In genomic region chr7:1017586-1018333, GRCh38 we compare ENCODE assay signal across 33 cellular contexts. TPM values are rescaled to one million over a fixed set of nuclear protein-coding genes. Genes with fewer than 3 reads are reported as not detected.
DNase-seq lines count a peak whose midpoint lies in the region; ATAC-seq, FAIRE-seq and TF ChIP-seq lines count a peak whose summit lies in the region.
"Had no signal": no experiment of that assay in that cellular context is flagged by ENCODE, and none has a peak within 500 bp of the region (broad histone marks: within the 10 kb centered on the region; RNA-seq: fewer than 3 reads in every experiment).

No MANE protein-coding gene starts in this region.

- H3K36me3 ChIP-seq in HepG2 (replicated peaks in 1 of 2; ENCODE audit: control insufficient read depth in 1 of 2, insufficient read depth in 2 of 2, low read length in 2 of 2) (peaks cover 2 to 9% of the 10 kb centered on the region in 2 experiments; a peak in 3 of 5 replicates), right lobe of liver (no peaks in the 10 kb centered on the region), kidney (ENCODE audit: control insufficient read depth in 1 of 2, insufficient read depth in 2 of 2, low read length in 2 of 2) (peaks cover 0 to 2% of the 10 kb centered on the region in 2 donors)

- peak overlapping the region; percentile 93 for H3K27ac Mint-ChIP-seq in WTC11
- peak overlapping the region; percentile 13 for H3K27ac Mint-ChIP-seq in type B pancreatic cell
- H3K27ac Mint-ChIP-seq: activated CD4-positive, alpha-beta memory T cell treated with anti-CD3 and anti-CD28 coated beads, Interleukin-2, amount 10 ng/mL, durations not matched to agents 7 days and 5 days; activated naive CD8-positive, alpha-beta T cell; activated T-helper 2 cell treated with anti-CD3 and anti-CD28 coated beads, Interferon-gamma antibody, Interleukin-2, Interleukin-4, amounts not matched to agents 10 μg/mL and 5 μg/mL and 100 μg/mL, durations not matched to agents 14 hours and 24 hours and 36 hours; progenitor cell of endocrine pancreas had no signal

- H3K27me3 Mint-ChIP-seq in WTC11 (ENCODE audit: low read depth) (no peaks in the 10 kb centered on the region), type B pancreatic cell (no peaks in the 10 kb centered on the region)
- H3K27me3 Mint-ChIP-seq: activated CD4-positive, alpha-beta memory T cell treated with anti-CD3 and anti-CD28 coated beads, Interleukin-2, amount 10 ng/mL, durations not matched to agents 7 days and 5 days; activated naive CD8-positive, alpha-beta T cell; progenitor cell of endocrine pancreas had no signal

- no TSS peak for BruUV-seq in HepG2 (replicated peaks; lab: Mats Ljungman, UMichigan)

- H3K4me3 ChIP-seq in HepG2 (replicated peaks in 1 of 3; ENCODE audit: insufficient read depth in 1 of 3, low read depth in 2 of 3, low read length in 3 of 3): no peak overlapping the region
- H3K4me3 ChIP-seq in right lobe of liver: no peak overlapping the region
- no peak overlapping the region for H3K4me3 ChIP-seq in kidney (ENCODE audit: low read length in 2 of 2)
- no peak overlapping the region for H3K4me3 ChIP-seq in lower leg skin (ENCODE audit: low read depth, poor library complexity, severe bottlenecking)
- H3K4me3 ChIP-seq: esophagus muscularis mucosa, sigmoid colon had no signal

- H4K20me1 ChIP-seq in HepG2 (ENCODE audit: insufficient read depth, low read length): no peaks in the 10 kb centered on the region

- no peaks in the 10 kb centered on the region for H3K9me3 Mint-ChIP-seq in WTC11
- H3K9me3 Mint-ChIP-seq in type B pancreatic cell: no peaks in the 10 kb centered on the region
- H3K9me3 Mint-ChIP-seq: activated T-helper 2 cell treated with anti-CD3 and anti-CD28 coated beads, Interferon-gamma antibody, Interleukin-2, Interleukin-4, amounts not matched to agents 10 μg/mL and 5 μg/mL and 100 μg/mL, durations not matched to agents 14 hours and 24 hours and 36 hours had no signal

- H3K4me1 ChIP-seq in HepG2 (ENCODE audit: insufficient read depth, low read length) (peaks cover 35% of the 10 kb centered on the region), right lobe of liver (no peaks in the 10 kb centered on the region), kidney (ENCODE audit: control insufficient read depth in 1 of 2, insufficient read depth in 1 of 2, low read depth in 1 of 2, low read length in 2 of 2) (peaks cover 4 to 6% of the 10 kb centered on the region in 2 donors)

- TF ChIP-seq RAD21 in HepG2 (CRISPR knock-in tag; IDR thresholded peaks at IDR 0.05): no peak

- H3K27ac ChIP-seq in HepG2 (ENCODE audit: extremely low read length, insufficient read depth, low read length): peak overlapping the region; percentile 42
- H3K27ac ChIP-seq in right lobe of liver: no peak overlapping the region
- no peak overlapping the region for H3K27ac ChIP-seq in kidney (ENCODE audit: low read depth in 2 of 2, low read length in 2 of 2)
- H3K27ac ChIP-seq: esophagus muscularis mucosa, sigmoid colon had no signal

- DNase-seq in HepG2 (ENCODE audit: low spot score) (no peak), right lobe of liver (no peak), WTC11 (ENCODE audit: low spot score) (no peak), kidney (peak; percentile 61), type B pancreatic cell (ENCODE audit: extremely low spot score, unreplicated experiment) (no peak), KBM-7 (no peak), lower leg skin (ENCODE audit: low spot score in 2 of 2) (no peak)
- no peak for DNase-seq in central memory CD4-positive, alpha-beta T cell
- DNase-seq: activated CD4-positive, alpha-beta memory T cell treated with anti-CD3 and anti-CD28 coated beads, Interleukin-2, amount 10 ng/mL, durations not matched to agents 7 days and 5 days; activated CD4-positive, CD25-positive, alpha-beta regulatory T cell treated with anti-CD3 and anti-CD28 coated beads, Interleukin-2, amount 50 U/mL, for 72 hours; activated CD8-positive, alpha-beta memory T cell treated with anti-CD3 and anti-CD28 coated beads, Interleukin-2, amount 50 U/mL, for 4 hours; aorta; foreskin fibroblast; left ventricle myocardium superior; NCI-H1092; NCI-H1694 treated with DMSO at 0.1 percent for 48 hours; NCI-H446; NCI-H774; nucleus accumbens; sigmoid colon; stimulated activated CD4-positive, alpha-beta T cell treated with anti-CD3 and anti-CD28 coated beads, Interleukin-4, amount 100 ng/mL, for 24 hours; trophoblast cell had no signal

- H3K27me3 ChIP-seq in HepG2 (ENCODE audit: control insufficient read depth in 1 of 2, insufficient read depth in 2 of 2, low read length in 2 of 2) (no peaks in the 10 kb centered on the region), right lobe of liver (no peaks in the 10 kb centered on the region)
- H3K27me3 ChIP-seq: esophagus muscularis mucosa, sigmoid colon had no signal

- H3K4me1 Mint-ChIP-seq in WTC11 (no peaks in the 10 kb centered on the region), type B pancreatic cell (ENCODE audit: unreplicated experiment) (peaks cover 10% of the 10 kb centered on the region)

- H2AFZ ChIP-seq in HepG2 (ENCODE audit: low read length): no peak overlapping the region

- POLR2A ChIA-PET in HepG2 (lab: Yijun Ruan, JAX) (no interaction called here), WTC11 (lab: Charles Lee) (no interaction called here)

- H3K4me2 ChIP-seq in HepG2 (ENCODE audit: low read depth, low read length): no peak overlapping the region

- H3K9me3 ChIP-seq in HepG2 (ENCODE audit: low read length) (no peaks in the 10 kb centered on the region), right lobe of liver (no peaks in the 10 kb centered on the region), kidney (ENCODE audit: control insufficient read depth in 1 of 2, low read length in 2 of 2) (no peaks in the 10 kb centered on the region)
- H3K9me3 ChIP-seq: esophagus muscularis mucosa, sigmoid colon had no signal

- 97% methylated on average over 28 of the region's 34 CpGs for WGBS in HepG2 (ENCODE audit: low lambda C conversion rate)
- WGBS in right lobe of liver (ENCODE audit: insufficient coverage, low coverage, low lambda C conversion rate, missing lambda C conversion rate): 94% methylated on average over 7 of the region's 34 CpGs
- WGBS in lower leg skin, 2 donors: 94 to 95% methylated on average over 34 of the region's 34 CpGs

- FAIRE-seq in HepG2 (lab: Jason Lieb, UNC): no peak
- FAIRE-seq in kidney (lab: Jason Lieb, UNC): no peak
- FAIRE-seq: G401.6, islet of Langerhans, RCC 7860, TTC549 had no signal

- CTCF ChIA-PET in HepG2 (lab: Yijun Ruan, JAX; ENCODE audit: low intra/inter-chr PET ratio, low total read pairs) (no interaction called here), WTC11 (lab: Charles Lee) (interaction anchor here (2.2 kb wide), 1 partner anchor 25 kb away, joined by 13 read pairs; no protein-coding TSS in a partner anchor)

- H3K4me3 Mint-ChIP-seq in WTC11 (no peak overlapping the region), type B pancreatic cell (no peak overlapping the region)
- H3K4me3 Mint-ChIP-seq: activated CD4-positive, alpha-beta memory T cell treated with anti-CD3 and anti-CD28 coated beads, Interleukin-2, amount 10 ng/mL, durations not matched to agents 7 days and 5 days; activated naive CD8-positive, alpha-beta T cell had no signal

- no peak for TF ChIP-seq POLR2A in HepG2 (IDR thresholded peaks at IDR 0.05; ENCODE audit: insufficient read depth in 1 of 2, low read depth in 2 of 2, low read length in 2 of 2)
- no peak for TF ChIP-seq POLR2A in right lobe of liver (IDR thresholded peaks at IDR 0.05)
- TF ChIP-seq POLR2A in lower leg skin (IDR thresholded peaks at IDR 0.05): no peak

- H3K36me3 Mint-ChIP-seq in WTC11 (no peaks in the 10 kb centered on the region; the same call in 1 of the 2 replicates), type B pancreatic cell (peaks cover 8% of the 10 kb centered on the region)

- peaks cover 6% of the 10 kb centered on the region for H3K79me2 ChIP-seq in HepG2 (ENCODE audit: insufficient read depth, low read length)

- TF ChIP-seq EP300 in HepG2 (IDR thresholded peaks at IDR 0.05; ENCODE audit: low read depth in 2 of 2, low read length in 2 of 2): no peak
- TF ChIP-seq EP300 in HepG2 (CRISPR knock-in tag; IDR thresholded peaks at IDR 0.05; ENCODE audit: borderline replicate concordance): no peak

- no peak overlapping the region for H3K9ac ChIP-seq in HepG2 (ENCODE audit: insufficient read depth, low read depth, low read length)
- no peak overlapping the region for H3K9ac ChIP-seq in kidney (ENCODE audit: low read length in 2 of 2)

- ATAC-seq in HepG2 (no peak), right lobe of liver (no peak), WTC11 (no peak)
- ATAC-seq: left ventricle myocardium superior had no signal

- TF ChIP-seq CTCF in HepG2 (CRISPR knock-in tag; IDR thresholded peaks at IDR 0.05): no peak
- TF ChIP-seq CTCF in right lobe of liver (IDR thresholded peaks at IDR 0.05): no peak
- no peak for TF ChIP-seq CTCF in WTC11 (IDR thresholded peaks at IDR 0.05)
- TF ChIP-seq CTCF in kidney (IDR thresholded peaks at IDR 0.05; ENCODE audit: borderline replicate concordance, extremely low read depth, insufficient read depth): no peak
- TF ChIP-seq CTCF in type B pancreatic cell (conservative IDR thresholded peaks at IDR 0.05): no peak
- no peak for TF ChIP-seq CTCF in lower leg skin (IDR thresholded peaks at IDR 0.05)

- in situ Hi-C loops in HepG2 (cut with HindIII; ENCODE audit: extremely low pct_ligation_motif_present, low pct_unique_long_range_greater_than_20kb): no loop called here
- in situ Hi-C loops in KBM-7 (cut with MboI; ENCODE audit: low pct_unique_long_range_greater_than_20kb, low sequenced_read_pairs): no loop called here

- intact Hi-C loops in HepG2 (cut with micrococcal nuclease; ENCODE audit: unreplicated experiment): no loop called here
- intact Hi-C loops in right lobe of liver (cut with DNase I): no loop called here
- intact Hi-C loops in kidney (cut with DNase I): no loop called here
- intact Hi-C loops in lower leg skin (cut with DNase I; ENCODE audit: low total_unique reads): no loop called here

RNA-seq across cellular contexts. Expression of gene GPR146, which starts 26.6 kb away (rescaled TPM):
- total RNA-seq in HepG2 (2016; rRNA removed; fragmentation: Illumina TruSeq; extraction: Trizol) (0.84 and 2.0 TPM in 2 replicates), right lobe of liver (10 to 100 TPM; 13.3 to 45.3 (median 22.8) TPM), WTC11 (2021) (0.87 to 1.1 TPM (median 0.92 TPM) in 3 replicates), kidney (10.3 TPM), type B pancreatic cell (ENCODE audit: low replicate concordance) (1.2 TPM in 2 replicates), lower leg skin (10 to 100 TPM; 26.9 to 61.7 (median 39.0) TPM)
- 0.91 and 1.1 TPM in 2 replicates for total RNA-seq in HepG2 (2016; cell fraction: cytosol; rRNA removed; fragmentation: Illumina TruSeq; extraction: Trizol; ENCODE audit: low read depth)
- 0.89 and 1.2 TPM in 2 replicates for total RNA-seq in HepG2 (2016; cell fraction: insoluble cytoplasmic fraction; rRNA removed; fragmentation: Illumina TruSeq; extraction: Trizol)
- total RNA-seq in HepG2 (2016; cell fraction: membrane; rRNA removed; fragmentation: Illumina TruSeq; extraction: Trizol): 1.9 and 2.7 TPM in 2 replicates
- 1.1 and 3.4 TPM in 2 replicates for total RNA-seq in HepG2 (2016; cell fraction: nucleus; rRNA removed; fragmentation: Illumina TruSeq; extraction: Trizol)
- polyA plus RNA-seq in HepG2 (2011; rRNA removed) (15.9 and 17.2 TPM in 2 replicates), kidney (ENCODE audit: insufficient read depth, low read depth, low replicate concordance) (7.6 TPM)
- 11.4 and 22.4 TPM in 2 replicates for polyA plus RNA-seq in HepG2 (2011; cell fraction: cytosol; rRNA removed)
- 18.2 and 25.0 TPM in 2 replicates for polyA plus RNA-seq in HepG2 (2011; cell fraction: nucleus; rRNA removed)
- 4.5 and 5.3 TPM in 2 replicates for polyA plus RNA-seq in HepG2 (2012)
- polyA plus RNA-seq in HepG2 (2016; cell fraction: cytosol; fragmentation: Illumina TruSeq; extraction: Trizol; ENCODE audit: low read depth): 2.1 and 2.2 TPM in 2 replicates
- polyA plus RNA-seq in HepG2 (2016; cell fraction: insoluble cytoplasmic fraction; fragmentation: Illumina TruSeq; extraction: Trizol; ENCODE audit: low read depth): 0.78 and 1.3 TPM in 2 replicates
- polyA plus RNA-seq in HepG2 (2016; cell fraction: membrane; fragmentation: Illumina TruSeq; extraction: Trizol; ENCODE audit: low read depth): 2.3 and 3.4 TPM in 2 replicates
- 2.2 and 2.5 TPM in 2 replicates for polyA plus RNA-seq in HepG2 (2016; cell fraction: nucleus; fragmentation: Illumina TruSeq; extraction: Trizol; ENCODE audit: insufficient read depth, low read depth)
- 0.87 and 47.8 TPM in 2 replicates for polyA minus RNA-seq in HepG2 (2011; rRNA and poly(A)+ RNA removed; ENCODE audit: low replicate concordance)
- 6.9 and 9.1 TPM in 2 replicates for polyA minus RNA-seq in HepG2 (2011; cell fraction: cytosol; rRNA and poly(A)+ RNA removed)
- 9.3 and 14.0 TPM in 2 replicates for polyA minus RNA-seq in HepG2 (2011; cell fraction: nucleus; rRNA and poly(A)+ RNA removed)

RNA-seq across cellular contexts. Expression of gene CYP2W1, which starts 34.8 kb away (rescaled TPM):
- 11.7 and 31.7 TPM in 2 replicates for total RNA-seq in HepG2 (2016; rRNA removed; fragmentation: Illumina TruSeq; extraction: Trizol)
- 6.8 and 8.3 TPM in 2 replicates for total RNA-seq in HepG2 (2016; cell fraction: cytosol; rRNA removed; fragmentation: Illumina TruSeq; extraction: Trizol; ENCODE audit: low read depth)
- 10.2 and 31.7 TPM in 2 replicates for total RNA-seq in HepG2 (2016; cell fraction: insoluble cytoplasmic fraction; rRNA removed; fragmentation: Illumina TruSeq; extraction: Trizol)
- 10.9 and 11.0 TPM in 2 replicates for total RNA-seq in HepG2 (2016; cell fraction: membrane; rRNA removed; fragmentation: Illumina TruSeq; extraction: Trizol)
- 35.8 and 47.0 TPM in 2 replicates for total RNA-seq in HepG2 (2016; cell fraction: nucleus; rRNA removed; fragmentation: Illumina TruSeq; extraction: Trizol)
- polyA plus RNA-seq in HepG2 (2011; rRNA removed): 19.5 and 32.7 TPM in 2 replicates
- polyA plus RNA-seq in HepG2 (2011; cell fraction: cytosol; rRNA removed): 9.5 and 22.3 TPM in 2 replicates
- polyA plus RNA-seq in HepG2 (2011; cell fraction: nucleus; rRNA removed): 171 and 205 TPM in 2 replicates
- polyA plus RNA-seq in HepG2 (2012): 20.0 and 28.3 TPM in 2 replicates
- 5.5 and 6.2 TPM in 2 replicates for polyA plus RNA-seq in HepG2 (2016; cell fraction: cytosol; fragmentation: Illumina TruSeq; extraction: Trizol; ENCODE audit: low read depth)
- 14.3 and 20.7 TPM in 2 replicates for polyA plus RNA-seq in HepG2 (2016; cell fraction: insoluble cytoplasmic fraction; fragmentation: Illumina TruSeq; extraction: Trizol; ENCODE audit: low read depth)
- 8.5 and 9.6 TPM in 2 replicates for polyA plus RNA-seq in HepG2 (2016; cell fraction: membrane; fragmentation: Illumina TruSeq; extraction: Trizol; ENCODE audit: low read depth)
- polyA plus RNA-seq in HepG2 (2016; cell fraction: nucleus; fragmentation: Illumina TruSeq; extraction: Trizol; ENCODE audit: insufficient read depth, low read depth): 135 and 137 TPM in 2 replicates
- 66.3 TPM in 1 of 2 replicates, not detected in the other for polyA minus RNA-seq in HepG2 (2011; rRNA and poly(A)+ RNA removed; ENCODE audit: low replicate concordance)
- polyA minus RNA-seq in HepG2 (2011; cell fraction: cytosol; rRNA and poly(A)+ RNA removed): 26.5 and 32.3 TPM in 2 replicates
- polyA minus RNA-seq in HepG2 (2011; cell fraction: nucleus; rRNA and poly(A)+ RNA removed): 88.4 and 113 TPM in 2 replicates
- not detected for total RNA-seq in right lobe of liver
- total RNA-seq in WTC11 (2021): 0.48 TPM in 1 of 3 replicates, not detected in the others
- 0.13 TPM for total RNA-seq in kidney
- polyA plus RNA-seq in kidney (ENCODE audit: insufficient read depth, low read depth, low replicate concordance): 0.17 TPM
- total RNA-seq in type B pancreatic cell (ENCODE audit: low replicate concordance): 13.6 and 15.3 TPM in 2 replicates
- 10 to 100 TPM; 11.7 to 31.6 (median 19.3) TPM for total RNA-seq in lower leg skin
- total RNA-seq: activated CD4-positive, alpha-beta memory T cell treated with anti-CD3 and anti-CD28 coated beads, Interleukin-2, amount 10 ng/mL, durations not matched to agents 7 days and 5 days; activated T-helper 2 cell treated with anti-CD3 and anti-CD28 coated beads, Interferon-gamma antibody, Interleukin-2, Interleukin-4, amounts not matched to agents 10 μg/mL and 5 μg/mL and 100 μg/mL, durations not matched to agents 14 hours and 24 hours and 36 hours; aorta; cardiac septum; left ventricle myocardium superior; myocyte had no signal
- polyA plus RNA-seq: aorta, BJ had no signal

RNA-seq across cellular contexts. Expression of gene COX19, which starts 42.4 kb away (rescaled TPM):
- total RNA-seq in HepG2 (2016; rRNA removed; fragmentation: Illumina TruSeq; extraction: Trizol) (6.5 and 11.5 TPM in 2 replicates), right lobe of liver (1 to 10 TPM; 3.2 to 6.5 (median 4.0) TPM), WTC11 (2021) (10.2 to 13.2 TPM (median 10.4 TPM) in 3 replicates), kidney (14.7 TPM), type B pancreatic cell (ENCODE audit: low replicate concordance) (14.8 and 15.4 TPM in 2 replicates), lower leg skin (10 to 100 TPM; 13.0 to 25.1 (median 15.1) TPM)
- 2.6 and 3.0 TPM in 2 replicates for total RNA-seq in HepG2 (2016; cell fraction: cytosol; rRNA removed; fragmentation: Illumina TruSeq; extraction: Trizol; ENCODE audit: low read depth)
- 7.4 and 15.2 TPM in 2 replicates for total RNA-seq in HepG2 (2016; cell fraction: insoluble cytoplasmic fraction; rRNA removed; fragmentation: Illumina TruSeq; extraction: Trizol)
- total RNA-seq in HepG2 (2016; cell fraction: membrane; rRNA removed; fragmentation: Illumina TruSeq; extraction: Trizol): 7.6 and 8.2 TPM in 2 replicates
- total RNA-seq in HepG2 (2016; cell fraction: nucleus; rRNA removed; fragmentation: Illumina TruSeq; extraction: Trizol): 21.5 and 23.4 TPM in 2 replicates
- polyA plus RNA-seq in HepG2 (2011; rRNA removed) (21.0 and 21.7 TPM in 2 replicates), kidney (ENCODE audit: insufficient read depth, low read depth, low replicate concordance) (4.8 TPM)
- 12.5 and 14.3 TPM in 2 replicates for polyA plus RNA-seq in HepG2 (2011; cell fraction: cytosol; rRNA removed)
- polyA plus RNA-seq in HepG2 (2011; cell fraction: nucleus; rRNA removed): 59.5 and 79.7 TPM in 2 replicates
- 14.5 and 16.2 TPM in 2 replicates for polyA plus RNA-seq in HepG2 (2012)
- 2.2 and 2.3 TPM in 2 replicates for polyA plus RNA-seq in HepG2 (2016; cell fraction: cytosol; fragmentation: Illumina TruSeq; extraction: Trizol; ENCODE audit: low read depth)
- 11.0 and 11.3 TPM in 2 replicates for polyA plus RNA-seq in HepG2 (2016; cell fraction: insoluble cytoplasmic fraction; fragmentation: Illumina TruSeq; extraction: Trizol; ENCODE audit: low read depth)
- 3.6 and 3.8 TPM in 2 replicates for polyA plus RNA-seq in HepG2 (2016; cell fraction: membrane; fragmentation: Illumina TruSeq; extraction: Trizol; ENCODE audit: low read depth)
- 32.8 and 35.0 TPM in 2 replicates for polyA plus RNA-seq in HepG2 (2016; cell fraction: nucleus; fragmentation: Illumina TruSeq; extraction: Trizol; ENCODE audit: insufficient read depth, low read depth)
- 12.8 and 23.5 TPM in 2 replicates for polyA minus RNA-seq in HepG2 (2011; rRNA and poly(A)+ RNA removed; ENCODE audit: low replicate concordance)
- polyA minus RNA-seq in HepG2 (2011; cell fraction: cytosol; rRNA and poly(A)+ RNA removed): 3.6 and 5.4 TPM in 2 replicates
- polyA minus RNA-seq in HepG2 (2011; cell fraction: nucleus; rRNA and poly(A)+ RNA removed): 50.6 and 61.9 TPM in 2 replicates
